ENCODE assay signal across 18 cellular contexts in the genomic region with DNA sequence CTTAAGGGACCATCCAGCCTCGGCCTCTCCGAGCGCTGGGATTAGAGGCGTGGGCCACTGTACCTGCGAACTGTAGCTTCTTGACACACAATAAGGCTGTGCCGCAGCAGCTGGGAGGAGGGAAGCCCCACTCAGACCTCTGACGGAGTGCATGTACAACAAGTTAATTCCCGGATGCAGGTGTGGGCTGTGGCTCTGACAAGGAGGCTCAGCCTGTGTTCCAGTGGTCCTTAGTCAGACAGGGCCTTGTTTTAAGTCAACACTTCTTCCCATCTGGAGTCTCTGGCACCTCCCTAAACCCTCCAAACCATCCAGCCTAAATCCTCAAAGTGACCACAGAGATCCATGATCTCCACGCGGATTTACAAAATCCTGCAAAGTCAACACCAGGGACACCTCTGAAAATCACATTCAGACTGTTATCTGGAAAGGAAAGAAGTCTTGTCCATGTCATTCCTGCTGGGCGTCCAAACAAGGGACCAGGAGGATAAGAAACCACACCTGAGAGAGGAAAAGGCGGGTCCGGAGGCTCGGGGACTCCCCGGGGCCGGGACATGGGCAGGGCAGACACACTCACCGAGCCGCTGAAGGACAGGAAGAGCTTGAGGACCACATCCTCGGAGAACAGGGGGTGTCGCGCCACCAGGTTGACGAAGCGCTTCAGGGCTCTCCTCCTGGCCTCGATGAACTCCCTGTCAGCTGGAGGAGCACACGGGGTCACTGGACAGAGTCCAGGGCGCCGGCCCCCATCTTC. TPM values are rescaled to one million over a fixed set of nuclear protein-coding genes. Genes with fewer than 3 reads are reported as not detected.
DNase-seq lines count a peak whose midpoint lies in the region; ATAC-seq, FAIRE-seq and TF ChIP-seq lines count a peak whose summit lies in the region.
"Had no signal": no experiment of that assay in that cellular context is flagged by ENCODE, and none has a peak within 500 bp of the region (broad histone marks: within the 10 kb centered on the region; RNA-seq: fewer than 3 reads in every experiment).

No MANE protein-coding gene starts in this region.

- no peaks in the 10 kb centered on the region; the same call in 1 of the 2 replicates for H3K36me3 ChIP-seq in H7 (replicated peaks; ENCODE audit: control insufficient read depth, insufficient read depth, low read length)
- no peaks in the 10 kb centered on the region for H3K36me3 ChIP-seq in SJCRH30
- peaks cover 27% of the 10 kb centered on the region for H3K36me3 ChIP-seq in lower lobe of right lung
- H3K36me3 ChIP-seq in left lung, result peaks cover 0 to 53% of the 10 kb centered on the region in 2 donors
- H3K36me3 ChIP-seq: BE2C had no signal

- no peaks in the 10 kb centered on the region for H3K9me3 ChIP-seq in SJCRH30 (replicated peaks)
- H3K9me3 ChIP-seq in lower lobe of right lung, result no peaks in the 10 kb centered on the region
- H3K9me3 ChIP-seq in left lung, result no peaks in the 10 kb centered on the region
- H3K9me3 ChIP-seq: BE2C, Peyer's patch had no signal

- H3K4me1 ChIP-seq in SJCRH30, result peaks cover 39% of the 10 kb centered on the region
- no peaks in the 10 kb centered on the region for H3K4me1 ChIP-seq in lower lobe of right lung
- no peaks in the 10 kb centered on the region for H3K4me1 ChIP-seq in left lung
- H3K4me1 ChIP-seq: BE2C, Peyer's patch had no signal

- H3K27ac ChIP-seq in SJCRH30 (peak overlapping the region; percentile 44), lower lobe of right lung (no peak overlapping the region), left lung (no peak overlapping the region)
- H3K27ac ChIP-seq: Peyer's patch had no signal

- H3K27me3 ChIP-seq in H7 (ENCODE audit: control insufficient read depth, insufficient read depth, low read length) (no peaks in the 10 kb centered on the region), SJCRH30 (no peaks in the 10 kb centered on the region), lower lobe of right lung (ENCODE audit: low read depth) (no peaks in the 10 kb centered on the region), left lung (no peaks in the 10 kb centered on the region)
- H3K27me3 ChIP-seq: BE2C, Peyer's patch had no signal

- DNase-seq in H7, result peak; percentile 60
- DNase-seq in SJCRH30, result peak; percentile 77 to 86
- peak; percentile 12 for DNase-seq in iPS-NIHi11 (ENCODE audit: low spot score)
- no peak for DNase-seq in urothelium cell line (ENCODE audit: low spot score)
- DNase-seq in lower lobe of right lung, result no peak
- DNase-seq in left lung, result no peak
- DNase-seq: BE2C; CD8-positive, alpha-beta T cell; GF-D8; GOT3; NCI-H1092; NCI-H146; NCI-H2081 treated with DMSO at 0.1 percent for 48 hours; NCI-H510A treated with DMSO at 0.1 percent for 48 hours; Peyer's patch; Right ventricle myocardium superior had no signal

- intact Hi-C loops in lower lobe of right lung (cut with DNase I), result no loop called here
- intact Hi-C loops in left lung (cut with DNase I), result no loop called here

- no peak for ATAC-seq in lower lobe of right lung
- no peak for ATAC-seq in GM19328 (IDR thresholded peaks at IDR 0.05; ENCODE audit: unreplicated experiment)
- no peak for ATAC-seq in left lung
- ATAC-seq: CD8-positive, alpha-beta T cell had no signal

- TF ChIP-seq CTCF in lower lobe of right lung (IDR thresholded peaks at IDR 0.05) (no peak), left lung (IDR thresholded peaks at IDR 0.05) (no peak)

- peak; percentile 83 for FAIRE-seq in urothelium cell line (lab: Jason Lieb, UNC)
- FAIRE-seq: GM12892 had no signal

- H3K4me3 ChIP-seq in H7 (ENCODE audit: insufficient read depth, low read depth, low read length) (no peak overlapping the region), SJCRH30 (peak overlapping the region; percentile 0; the same call in 1 of the 2 replicates), lower lobe of right lung (no peak overlapping the region), left lung (no peak overlapping the region)
- H3K4me3 ChIP-seq: Peyer's patch had no signal

RNA-seq across cellular contexts. Expression of a gene that starts 29.4 kb away (rescaled TPM):
- total RNA-seq in H7 (2014; rRNA removed; shearing (Covaris generic)), result 101 and 117 TPM in 2 replicates
- 71.2 and 91.3 TPM in 2 replicates for total RNA-seq in SJCRH30 (2014; rRNA removed; shearing (Covaris generic))
- total RNA-seq in lower lobe of right lung, result 10.2 TPM
- total RNA-seq in left lung, result 10 to 100 TPM; 13.1 to 15.1 TPM

RNA-seq across cellular contexts. Expression of a gene that starts 29.4 kb away (rescaled TPM):
- 25.8 and 32.6 TPM in 2 replicates for total RNA-seq in H7 (2014; rRNA removed; shearing (Covaris generic))
- total RNA-seq in SJCRH30 (2014; rRNA removed; shearing (Covaris generic)), result 39.6 and 42.4 TPM in 2 replicates
- total RNA-seq in lower lobe of right lung (22.6 TPM), left lung (10 to 100 TPM; 23.0 to 25.7 TPM)

RNA-seq across cellular contexts. Expression of a gene that starts 38.7 kb away (rescaled TPM):
- 44.7 and 63.0 TPM in 2 replicates for total RNA-seq in H7 (2014; rRNA removed; shearing (Covaris generic))
- total RNA-seq in SJCRH30 (2014; rRNA removed; shearing (Covaris generic)), result 25.9 and 31.5 TPM in 2 replicates
- total RNA-seq in lower lobe of right lung, result 44.5 TPM
- total RNA-seq in left lung, result 10 to 100 TPM; 50.9 to 58.8 TPM

RNA-seq across cellular contexts. Expression of a gene that starts 42.8 kb away (rescaled TPM):
- total RNA-seq in H7 (2014; rRNA removed; shearing (Covaris generic)), result 23.2 and 28.2 TPM in 2 replicates
- 18.0 and 27.5 TPM in 2 replicates for total RNA-seq in SJCRH30 (2014; rRNA removed; shearing (Covaris generic))
- total RNA-seq in lower lobe of right lung (43.1 TPM), left lung (10 to 100 TPM; 48.2 to 60.5 TPM)

Comparison
In these comparisons a context has a peak if more than half of its experiments do, and no peak if none do; other contexts are left out.
1. DNase-seq: peak in H7 (single experiment), SJCRH30 (2 of 2) and iPS-NIHi11 (single experiment); none in urothelium cell line (single experiment), lower lobe of right lung (single experiment) and left lung (0 of 2).